ENCODE assay signal across 8 cellular contexts in the genomic region with DNA sequence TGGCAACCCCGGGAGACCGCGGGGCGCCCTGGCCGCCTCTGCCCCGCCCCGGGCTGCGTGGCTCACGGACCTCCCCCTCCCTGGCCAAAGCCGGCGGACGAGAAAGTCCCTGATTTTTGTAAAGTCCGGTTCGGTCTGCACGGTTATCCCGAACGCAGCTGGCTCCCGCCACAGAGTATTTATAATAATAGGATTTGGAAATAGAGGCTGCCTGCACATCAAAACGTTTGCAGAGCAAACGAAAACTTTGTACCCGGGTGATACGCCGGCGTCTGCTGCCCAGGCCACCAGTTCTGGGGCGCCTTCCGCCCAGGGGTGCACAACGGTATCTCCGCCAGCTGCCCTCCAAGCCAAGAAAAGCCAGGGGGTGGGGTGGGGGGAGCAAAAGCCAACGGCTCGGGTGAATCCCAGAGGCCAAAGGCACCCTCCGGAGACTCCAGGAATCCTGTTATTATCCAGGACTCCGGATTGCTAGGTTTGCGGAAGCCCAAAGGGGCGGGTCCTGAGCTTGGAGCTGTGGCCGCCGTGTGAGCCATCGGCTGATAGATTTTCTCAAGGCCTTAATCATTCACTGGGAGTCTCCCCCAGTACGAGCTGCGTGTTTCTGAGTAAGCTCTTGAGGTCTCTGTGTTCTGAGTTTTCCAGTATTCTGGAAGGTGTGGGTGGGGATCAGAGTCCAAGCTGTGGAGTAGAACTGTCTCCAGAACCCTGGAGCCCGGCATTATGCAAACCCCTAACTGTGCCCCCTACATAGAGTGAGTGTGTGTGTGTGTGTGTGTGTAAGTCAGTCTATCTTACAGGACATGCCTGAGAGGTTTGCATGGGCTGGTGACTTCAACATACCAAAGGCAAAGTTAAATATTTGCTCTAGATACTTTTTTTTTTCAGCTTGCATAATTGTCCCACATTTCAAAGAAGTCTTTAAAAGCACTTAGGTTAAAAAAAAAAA. TPM values are rescaled to one million over a fixed set of nuclear protein-coding genes. Genes with fewer than 3 reads are reported as not detected.
DNase-seq lines count a peak whose midpoint lies in the region; ATAC-seq, FAIRE-seq and TF ChIP-seq lines count a peak whose summit lies in the region.

No MANE protein-coding gene starts in this region.

- no peaks in the 10 kb centered on the region for H3K36me3 ChIP-seq in pancreas

- H3K27me3 ChIP-seq in pancreas: no peaks in the 10 kb centered on the region

- H3K27ac ChIP-seq in pancreas: peak overlapping the region; percentile 80 to 93 (median 88)

- no peaks in the 10 kb centered on the region for H3K9me3 ChIP-seq in pancreas

- TF ChIP-seq CTCF in pancreas (IDR thresholded peaks at IDR 0.05): no peak

- DNase-seq in DMS79 (lab: John Stamatoyannopoulos, UW): peak; percentile 45
- DNase-seq in NCI-H526 treated with DMSO at 0.1 percent for 48 hours (lab: John Stamatoyannopoulos, UW): peak; percentile 58
- peak; percentile 75 for DNase-seq in fibroblast of peridontal ligament (ENCODE audit: extremely low read depth)
- DNase-seq in pancreas: peak; percentile 68 to 82 (median 74)
- DNase-seq in GOT3 (lab: John Stamatoyannopoulos, UW): no peak
- DNase-seq in NCI-H446 treated with DMSO at 0.1 percent for 48 hours (lab: John Stamatoyannopoulos, UW): no peak

- peak overlapping the region; percentile 62 to 82 (median 68) for H3K4me3 ChIP-seq in pancreas

- no peak for FAIRE-seq in pancreas (lab: Jason Lieb, UNC)

- intact Hi-C loops in pancreas (cut with DNase I): loop anchor here in 1 of 3 donors (10.0 kb wide), 1 partner anchor 92 kb away; no protein-coding TSS in a partner anchor

- WGBS in pancreas, 2 donors: 1% methylated on average over 40 of the region's 40 CpGs

- ATAC-seq in pancreas: peak; percentile 54 to 74 (median 72)
- ATAC-seq in GM21423 (IDR thresholded peaks at IDR 0.05; ENCODE audit: unreplicated experiment): no peak
- ATAC-seq in HG02885 (IDR thresholded peaks at IDR 0.05; ENCODE audit: poor library complexity, unreplicated experiment): no peak

- peaks cover 17 to 20% (median 18%) of the 10 kb centered on the region in 3 donors for H3K4me1 ChIP-seq in pancreas

RNA-seq across cellular contexts. Expression of a gene that starts 0.7 kb away (rescaled TPM):
- 10 to 100 TPM; 25.9 to 44.9 (median 33.7) TPM for total RNA-seq in pancreas
- 10 to 100 TPM in 1 of 2 donors, 1 to 10 TPM in 1; 8.4 to 25.7 TPM for polyA plus RNA-seq in pancreas

Comparison
In these comparisons a context has a peak if more than half of its experiments do, and no peak if none do; other contexts are left out.
1. DNase-seq: peak in DMS79 (single experiment), NCI-H526 treated with DMSO at 0.1 percent for 48 hours (single experiment), fibroblast of peridontal ligament (single experiment) and pancreas (6 of 6); none in GOT3 (single experiment) and NCI-H446 treated with DMSO at 0.1 percent for 48 hours (single experiment).
2. ATAC-seq: peak in pancreas (4 of 4); none in GM21423 (single experiment) and HG02885 (single experiment).